Comparison of ENCODE assay signal across 8 cellular contexts in the genomic region with DNA sequence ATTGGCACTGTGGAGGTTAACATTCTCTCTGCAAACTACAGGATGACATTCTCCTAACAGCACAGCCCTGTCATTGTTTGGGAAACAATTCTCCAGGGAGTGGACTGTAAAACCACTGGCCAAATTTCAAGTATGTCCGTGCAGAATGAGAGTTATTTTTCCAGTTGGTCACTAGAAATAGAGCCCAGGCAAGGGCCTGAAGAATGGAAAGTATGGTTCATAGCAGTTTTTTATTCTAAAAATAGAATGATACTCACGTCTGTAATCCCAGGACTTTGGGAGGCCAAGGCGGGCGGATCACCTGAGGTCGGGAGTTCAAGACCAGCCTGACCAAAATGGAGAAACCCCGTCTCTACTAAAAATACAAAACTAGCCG. TPM values are rescaled to one million over a fixed set of nuclear protein-coding genes. Genes with fewer than 3 reads are reported as not detected.
A peak's percentile ranks its signal among the peaks of the same experiment; 100 is the strongest.
DNase-seq lines count a peak whose midpoint lies in the region; ATAC-seq, FAIRE-seq and TF ChIP-seq lines count a peak whose summit lies in the region.
"Not testable (repeated sequence)": the region's sequence is repeated elsewhere in the genome, so short reads cannot be mapped to it uniquely, and the experiment has no call there.

No MANE protein-coding gene starts in this region.

- peaks cover 13% of the 10 kb centered on the region for H3F3A ChIP-seq in SK-N-SH (replicated peaks; ENCODE audit: insufficient read depth)

- not testable (repeated sequence) for TF ChIP-seq POLR2A in HCT116 (IDR thresholded peaks at IDR 0.05; ENCODE audit: borderline replicate concordance, extremely low read depth, insufficient read depth, insufficient read length)

- H3K4me1 ChIP-seq in HCT116 (ENCODE audit: control insufficient read depth in 1 of 2, insufficient read depth in 2 of 2, low read length in 2 of 2) (peaks cover 10 to 18% of the 10 kb centered on the region in 2 experiments; a peak in 3 of 4 replicates), mammary epithelial cell (ENCODE audit: insufficient read depth, low read length) (peaks cover 26% of the 10 kb centered on the region)
- not testable (repeated sequence) for H3K4me1 ChIP-seq in SK-N-SH (ENCODE audit: control insufficient read depth in 1 of 2, insufficient read depth in 2 of 2, low read depth in 1 of 2, low read length in 1 of 2); pancreas

- not testable (repeated sequence) for H3K4me3 ChIP-seq in HCT116 (replicated peaks in 1 of 2; ENCODE audit: low read depth in 1 of 2, low read length in 2 of 2); SK-N-SH (ENCODE audit: low read depth in 2 of 2, low read length in 1 of 2); mammary epithelial cell (replicated peaks in 1 of 3; ENCODE audit: insufficient read depth in 1 of 3, low read depth in 2 of 3, low read length in 3 of 3); fibroblast of pulmonary artery (replicated peaks; ENCODE audit: low read depth, low read length); pancreas

- RAD21 ChIA-PET in HCT116 (lab: Charles Lee; ENCODE audit: low non-redundant PET in 1 of 2, low total read pairs in 2 of 2, uncharacterized antibody in 2 of 2, unreplicated experiment in 2 of 2) = not testable (repeated sequence)

- 80% methylated on average over 7 of the region's 7 CpGs for WGBS in SK-N-SH (ENCODE audit: low lambda C conversion rate)
- 40% methylated on average over 6 of the region's 7 CpGs for WGBS in mammary epithelial cell (ENCODE audit: low coverage, missing lambda C conversion rate)
- 71 to 76% methylated on average over 7 of the region's 7 CpGs for WGBS in pancreas, 2 donors

- not testable (repeated sequence) for ATAC-seq in HCT116
- peak in 3 of 4 donors; percentile 54 to 66 (median 60) for ATAC-seq in pancreas

- DNase-seq in AG08396 (ENCODE audit: low spot score) (peak; percentile 60), fibroblast of pulmonary artery (ENCODE audit: low read depth) (peak; percentile 88), iris pigment epithelial cell (ENCODE audit: low read depth) (peak; percentile 58), stromal cell of bone marrow (ENCODE audit: low read depth) (peak; percentile 93)
- DNase-seq in HCT116 (ENCODE audit: low read depth, low spot score); SK-N-SH; mammary epithelial cell; pancreas: not testable (repeated sequence)

- intact Hi-C loops in HCT116 (cut with micrococcal nuclease); mammary epithelial cell (cut with micrococcal nuclease); pancreas (cut with DNase I): not testable (repeated sequence)

- TF ChIP-seq CTCF in HCT116 (IDR thresholded peaks at IDR 0.05 in 2 of 3, conservative IDR thresholded peaks at IDR 0.05 in 1 of 3; ENCODE audit: borderline replicate concordance in 1 of 3, insufficient read depth in 1 of 3, low read depth in 2 of 3, low read length in 2 of 3); SK-N-SH (IDR thresholded peaks at IDR 0.05); mammary epithelial cell (conservative IDR thresholded peaks at IDR 0.05 in 1 of 2, IDR thresholded peaks at IDR 0.05 in 1 of 2; ENCODE audit: extremely low read depth in 1 of 2, insufficient read depth in 1 of 2, low read depth in 1 of 2, low read length in 2 of 2); fibroblast of pulmonary artery (IDR thresholded peaks at IDR 0.05; ENCODE audit: low read length, missing control alignments); pancreas (IDR thresholded peaks at IDR 0.05): not testable (repeated sequence)

- not testable (repeated sequence) for H3K36me3 ChIP-seq in HCT116 (ENCODE audit: control insufficient read depth in 1 of 2, insufficient read depth in 2 of 2, low read length in 2 of 2); SK-N-SH (replicated peaks in 1 of 2; ENCODE audit: control insufficient read depth in 1 of 2, insufficient read depth in 2 of 2, low read length in 1 of 2); mammary epithelial cell (ENCODE audit: insufficient read depth, low read length); pancreas

- H3K4me2 ChIP-seq in HCT116 (ENCODE audit: low read length) = peak overlapping the region; percentile 19; the same call in 1 of the 2 replicates
- not testable (repeated sequence) for H3K4me2 ChIP-seq in SK-N-SH; mammary epithelial cell (ENCODE audit: insufficient read depth, low read depth, low read length)

- in situ Hi-C loops in mammary epithelial cell (cut with MboI; ENCODE audit: low sequenced_read_pairs in 2 of 2) = not testable (repeated sequence)

- BruUV-seq in HCT116 (replicated peaks; lab: Mats Ljungman, UMichigan); mammary epithelial cell (replicated peaks; lab: Mats Ljungman, UMichigan): not testable (repeated sequence)

- CTCF ChIA-PET in HCT116 (lab: Charles Lee); SK-N-SH (lab: Yijun Ruan, JAX); mammary epithelial cell (lab: Charles Lee; ENCODE audit: low non-redundant PET): not testable (repeated sequence)

- H3K9me2 ChIP-seq in HCT116 (ENCODE audit: insufficient read depth); SK-N-SH: not testable (repeated sequence)

- not testable (repeated sequence) for H3K9me3 ChIP-seq in HCT116 (ENCODE audit: control insufficient read depth in 1 of 2, insufficient read depth in 1 of 2, low read depth in 1 of 2, low read length in 2 of 2); SK-N-SH; mammary epithelial cell (replicated peaks; ENCODE audit: insufficient read depth, low read length); pancreas

- not testable (repeated sequence) for H3K27ac ChIP-seq in HCT116 (ENCODE audit: low read depth, low read length)
- H3K27ac ChIP-seq in SK-N-SH (ENCODE audit: low read depth in 2 of 2, low read length in 1 of 2) (peak overlapping the region in 1 of 2 experiments; percentile 64; a peak in 3 of 4 replicates), mammary epithelial cell (ENCODE audit: insufficient read depth, low read depth, low read length) (peak overlapping the region; percentile 55), pancreas (peak overlapping the region in 1 of 4 donors; percentile 52)

- not testable (repeated sequence) for H3K79me2 ChIP-seq in HCT116 (ENCODE audit: insufficient read depth, low read length); SK-N-SH (ENCODE audit: insufficient read depth); mammary epithelial cell (ENCODE audit: insufficient read depth, low read length)

- dilution Hi-C loops in mammary epithelial cell (cut with HindIII; ENCODE audit: low sequenced_read_pairs) = not testable (repeated sequence)

- not testable (repeated sequence) for H3K9ac ChIP-seq in HCT116 (ENCODE audit: low read length); SK-N-SH; mammary epithelial cell (ENCODE audit: insufficient read depth, low read length)

- not testable (repeated sequence) for H3K27me3 ChIP-seq in HCT116 (ENCODE audit: insufficient read depth, low read length); SK-N-SH (ENCODE audit: insufficient read depth); mammary epithelial cell (ENCODE audit: insufficient read depth, low read length); pancreas

- FAIRE-seq in pancreas (lab: Jason Lieb, UNC) = not testable (repeated sequence)

- POLR2A ChIA-PET in HCT116 (lab: Charles Lee); SK-N-SH (lab: Yijun Ruan, JAX): not testable (repeated sequence)

- not testable (repeated sequence) for TF ChIP-seq RAD21 in HCT116 (IDR thresholded peaks at IDR 0.05; ENCODE audit: low read depth); SK-N-SH (IDR thresholded peaks at IDR 0.05; ENCODE audit: low read length)

- H4K20me1 ChIP-seq in HCT116 (ENCODE audit: insufficient read depth); SK-N-SH (ENCODE audit: insufficient read depth); mammary epithelial cell (ENCODE audit: insufficient read depth, low read length): not testable (repeated sequence)

- TF ChIP-seq EP300 in SK-N-SH (IDR thresholded peaks at IDR 0.05; ENCODE audit: borderline replicate concordance in 1 of 2, low read depth in 1 of 2, low read length in 1 of 2) = not testable (repeated sequence)

- H2AFZ ChIP-seq in HCT116 (ENCODE audit: low read depth, low read length, poor library complexity, severe bottlenecking) (peak overlapping the region; percentile 55), mammary epithelial cell (ENCODE audit: low read depth, low read length) (peak overlapping the region; percentile 3)
- H2AFZ ChIP-seq in SK-N-SH (ENCODE audit: low read depth) = not testable (repeated sequence)

TF ChIP-seq in HCT116, 20 proteins besides CTCF, POLR2A, EP300 and RAD21:
- 0 out of 2 replicates have a peak, but pooled peaks have one; percentile 4 for TF ChIP-seq CBX3 (IDR thresholded peaks at IDR 0.05; ENCODE audit: low read depth)

TF ChIP-seq in SK-N-SH, 30 proteins besides CTCF, POLR2A, EP300 and RAD21:
- TF ChIP-seq MEF2A (IDR thresholded peaks at IDR 0.05; ENCODE audit: borderline replicate concordance, low read depth) = peak; percentile 50; the same call in 1 of the 2 replicates
- TF ChIP-seq, protein P1, sequence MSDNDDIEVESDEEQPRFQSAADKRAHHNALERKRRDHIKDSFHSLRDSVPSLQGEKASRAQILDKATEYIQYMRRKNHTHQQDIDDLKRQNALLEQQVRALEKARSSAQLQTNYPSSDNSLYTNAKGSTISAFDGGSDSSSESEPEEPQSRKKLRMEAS (IDR thresholded peaks at IDR 0.05; ENCODE audit: low read depth) = 0 out of 2 replicates have a peak, but pooled peaks have one; percentile 6

RNA-seq across cellular contexts. Expression of a gene that starts 39.0 kb away (rescaled TPM):
- total RNA-seq in HCT116 (2021; ENCODE audit: unreplicated experiment) (742 TPM), mammary epithelial cell (1,000 to 10,000 TPM; 1,362 to 2,544 TPM), pancreas (100 to 1,000 TPM; 343 to 677 (median 391) TPM)
- polyA plus RNA-seq in HCT116 (2012) = 668 and 736 TPM in 2 replicates
- polyA plus RNA-seq in SK-N-SH (2012; rRNA removed) (457 and 550 TPM in 2 replicates), mammary epithelial cell (2,091 TPM), pancreas (100 to 1,000 TPM; 133 TPM)
- 360 and 443 TPM in 2 replicates for polyA plus RNA-seq in SK-N-SH (2012; cell fraction: cytosol; rRNA removed)
- 271 and 426 TPM in 2 replicates for polyA plus RNA-seq in SK-N-SH (2012; cell fraction: nucleus; rRNA removed)
- polyA minus RNA-seq in mammary epithelial cell = 2,638 TPM
